ENCODE assay signal across 8 cellular contexts in genomic region chr1:923131-923990, GRCh38. TPM values are rescaled to one million over a fixed set of nuclear protein-coding genes. Genes with fewer than 3 reads are reported as not detected.
A peak's percentile ranks its signal among the peaks of the same experiment; 100 is the strongest.
DNase-seq lines count a peak whose midpoint lies in the region; ATAC-seq and TF ChIP-seq lines count a peak whose summit lies in the region.

TSS of gene SAMD11 (plus strand) at chr1:923923. CDS start at chr1:924432, 509 bp downstream.

- peaks cover 19% of the 10 kb centered on the region for H3K4me1 Mint-ChIP-seq in CD14-positive monocyte

- peaks cover 0 to 4% of the 10 kb centered on the region in 2 donors for H3K36me3 Mint-ChIP-seq in CD14-positive monocyte

- H3K27ac ChIP-seq in right cardiac atrium (ENCODE audit: low read length) (no peak within 1 kb of the TSS), psoas muscle (no peak within 1 kb of the TSS), aorta (ENCODE audit: low read depth in 1 of 2, low read length in 2 of 2) (no peak within 1 kb of the TSS)

- peak within 1 kb of the TSS in 1 of 7 donors; percentile 8 for H3K27ac Mint-ChIP-seq in CD14-positive monocyte

- DNase-seq in CD14-positive monocyte (ENCODE audit: low spot score) = no peak
- DNase-seq in Jurkat, Clone E6-1 (ENCODE audit: low read depth, low spot score) = peak; percentile 61
- peak in 54 of 58 donors; percentile 6 to 86 (median 50) for DNase-seq in anterior cingulate cortex (lab: John Stamatoyannopoulos, UW)
- DNase-seq in right cardiac atrium = peak; percentile 89 to 96 (median 95)
- DNase-seq in psoas muscle = peak; percentile 92 to 94
- peak; percentile 90 to 97 for DNase-seq in aorta

- H3K9me3 Mint-ChIP-seq in CD14-positive monocyte = peaks cover 0 to 12% (median 4%) of the 10 kb centered on the region in 7 donors

- H3K27me3 ChIP-seq in right cardiac atrium (ENCODE audit: control insufficient read depth, insufficient read depth) (no peaks in the 10 kb centered on the region), psoas muscle (ENCODE audit: insufficient read depth in 3 of 3, low read length in 2 of 3) (peaks cover 0 to 70% (median 30%) of the 10 kb centered on the region in 3 donors), aorta (ENCODE audit: control insufficient read depth in 1 of 2, insufficient read depth in 2 of 2, low read length in 1 of 2) (no peaks in the 10 kb centered on the region)

- H3K9me3 ChIP-seq in right cardiac atrium (ENCODE audit: control insufficient read depth, low read length) (no peaks in the 10 kb centered on the region), psoas muscle (no peaks in the 10 kb centered on the region), aorta (ENCODE audit: control insufficient read depth, low read length) (no peaks in the 10 kb centered on the region)

- peak within 1 kb of the TSS; percentile 66 to 92 for H3K4me3 Mint-ChIP-seq in CD14-positive monocyte

- peak within 1 kb of the TSS; percentile 43 for H3K4me3 ChIP-seq in Jurkat, Clone E6-1 (ENCODE audit: low read length)
- peak within 1 kb of the TSS; percentile 67 for H3K4me3 ChIP-seq in right cardiac atrium (ENCODE audit: low read length)
- H3K4me3 ChIP-seq in psoas muscle = peak within 1 kb of the TSS; percentile 61
- H3K4me3 ChIP-seq in aorta (ENCODE audit: low read length in 2 of 2) = peak within 1 kb of the TSS; percentile 23 to 28

- peaks cover 60 to 88% (median 72%) of the 10 kb centered on the region in 3 donors for H3K27me3 Mint-ChIP-seq in CD14-positive monocyte (ENCODE audit: low read depth in 3 of 3)

- peak; percentile 18 for ATAC-seq in SK-N-SH treated with all-trans-retinoic acid at 6 μM for 48 hours
- peak; percentile 30 to 42 for ATAC-seq in right cardiac atrium
- ATAC-seq in psoas muscle = peak; percentile 72 to 84 (median 81)
- peak; percentile 73 for ATAC-seq in aorta (ENCODE audit: low FRiP score)
- ATAC-seq in HG02973 (IDR thresholded peaks at IDR 0.05; ENCODE audit: unreplicated experiment) = no peak

- no peaks in the 10 kb centered on the region for H3K36me3 ChIP-seq in psoas muscle (ENCODE audit: insufficient read depth in 1 of 2, low read depth in 1 of 2)
- H3K36me3 ChIP-seq in aorta (ENCODE audit: control insufficient read depth in 1 of 2, insufficient read depth in 2 of 2, low read length in 1 of 2) = no peaks in the 10 kb centered on the region

- intact Hi-C loops in CD14-positive monocyte (cut with micrococcal nuclease) (no loop called here), right cardiac atrium (cut with DNase I) (no loop called here), psoas muscle (cut with DNase I) (no loop called here), aorta (cut with DNase I) (loop anchor here in 1 of 2 donors (10.0 kb wide), 1 partner anchor 81 kb away; the partner anchor contains the start of gene HES4)

- no peak for TF ChIP-seq CTCF in CD14-positive monocyte (IDR thresholded peaks at IDR 0.05)
- TF ChIP-seq CTCF in psoas muscle (IDR thresholded peaks at IDR 0.05) = no peak

- WGBS in right cardiac atrium = 4% methylated on average over 72 of the region's 72 CpGs
- 6 to 20% (median 7%) methylated on average over 40 to 72 of the region's 72 CpGs for WGBS in psoas muscle, 3 donors
- 5 to 6% methylated on average over 71 to 72 of the region's 72 CpGs for WGBS in aorta, 2 donors

- H3K4me1 ChIP-seq in right cardiac atrium (ENCODE audit: control insufficient read depth, insufficient read depth, low read length) = peaks cover 2% of the 10 kb centered on the region
- H3K4me1 ChIP-seq in psoas muscle = peaks cover 23% of the 10 kb centered on the region
- no peaks in the 10 kb centered on the region for H3K4me1 ChIP-seq in aorta (ENCODE audit: control insufficient read depth in 1 of 2, insufficient read depth in 2 of 2, low read length in 2 of 2)

TF ChIP-seq in SK-N-SH treated with all-trans-retinoic acid at 6 μM for 48 hours, 23 proteins besides CTCF, POLR2A, EP300 and RAD21:
- no peak for TF ChIP-seq ZNF8 (CRISPR knock-in tag; IDR thresholded peaks at IDR 0.05)
- TF ChIP-seq TSHZ2 (CRISPR knock-in tag; IDR thresholded peaks at IDR 0.05) = no peak
- TF ChIP-seq PPARA (CRISPR knock-in tag; IDR thresholded peaks at IDR 0.05; ENCODE audit: borderline replicate concordance) = no peak
- TF ChIP-seq ZNF565 (CRISPR knock-in tag; conservative IDR thresholded peaks at IDR 0.05; ENCODE audit: low read depth) = no peak
- no peak for TF ChIP-seq BACH2 (CRISPR knock-in tag; IDR thresholded peaks at IDR 0.05; ENCODE audit: borderline replicate concordance)
- TF ChIP-seq RARB (CRISPR knock-in tag; IDR thresholded peaks at IDR 0.05) = no peak
- no peak for TF ChIP-seq ZC3H10 (CRISPR knock-in tag; IDR thresholded peaks at IDR 0.05)
- TF ChIP-seq TOX (CRISPR knock-in tag; IDR thresholded peaks at IDR 0.05; ENCODE audit: borderline replicate concordance) = no peak

RNA-seq across cellular contexts. Expression of gene SAMD11, which starts in this region (rescaled TPM):
- polyA plus RNA-seq in CD14-positive monocyte = not detected
- polyA plus RNA-seq in Jurkat, Clone E6-1 (2012; ENCODE audit: insufficient read depth, insufficient read length) = not detected
- 10 to 100 TPM in 3 of 4 donors, 1 to 10 TPM in 1; 6.9 to 27.2 (median 11.4) TPM for total RNA-seq in right cardiac atrium
- 7.8 TPM for polyA plus RNA-seq in right cardiac atrium
- total RNA-seq in psoas muscle = 1 to 10 TPM in 2 of 4 donors, under 1 TPM in 1, not detected in 1; 0.37 to 6.9 (median 1.5) TPM
- 1 to 10 TPM in 1 of 3 donors, under 1 TPM in 2; 0.28 to 1.5 (median 0.58) TPM for polyA plus RNA-seq in psoas muscle
- total RNA-seq in aorta = 10 to 100 TPM; 30.1 to 44.3 TPM
- 1 to 10 TPM; 2.6 to 7.2 TPM for polyA plus RNA-seq in aorta
